In the genomic region with DNA sequence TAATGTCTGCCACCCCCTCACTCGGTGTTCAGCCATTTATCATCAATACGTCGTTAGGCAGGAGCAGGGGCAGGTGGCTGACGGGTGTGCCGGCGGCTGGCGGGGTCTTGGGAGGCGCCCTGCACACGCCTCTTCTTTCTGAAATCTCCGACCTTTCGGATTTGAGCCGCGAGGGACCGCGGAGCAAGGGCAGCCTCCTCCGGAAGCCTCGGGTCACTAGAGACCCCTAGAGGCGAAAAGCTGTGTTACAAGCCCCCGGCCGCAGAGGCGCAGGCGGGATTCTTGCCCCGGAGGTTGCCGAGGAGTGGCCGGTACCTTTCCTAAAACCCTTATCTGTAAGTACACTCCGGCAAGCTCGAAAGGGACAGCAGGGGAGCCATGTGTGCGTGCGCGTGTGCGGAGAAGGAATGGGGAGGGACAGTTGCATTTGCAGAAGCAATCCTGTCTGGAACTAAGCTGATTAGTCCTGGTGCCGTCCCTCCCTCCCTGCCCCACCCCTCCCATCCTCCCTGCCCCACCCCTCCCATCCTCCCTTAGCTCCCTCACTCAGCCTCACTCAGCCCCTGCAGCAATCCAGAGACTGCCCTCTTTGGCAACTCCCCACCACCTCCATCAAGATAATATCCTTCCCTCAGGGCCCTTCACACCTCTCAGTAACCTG, we compare ENCODE assay signal across 8 cellular contexts. TPM values are rescaled to one million over a fixed set of nuclear protein-coding genes. Genes with fewer than 3 reads are reported as not detected.
DNase-seq lines count a peak whose midpoint lies in the region; ATAC-seq and TF ChIP-seq lines count a peak whose summit lies in the region.

No MANE protein-coding gene starts in this region.

- ATAC-seq in HG03135 (IDR thresholded peaks at IDR 0.05; ENCODE audit: unreplicated experiment), result peak; percentile 91

- peak overlapping the region; percentile 12 for H2AK5ac ChIP-seq in neuronal stem cell (ENCODE audit: low read depth, low read length)

- H3K27me3 ChIP-seq in neuronal stem cell (ENCODE audit: control insufficient read depth in 3 of 3, insufficient read depth in 3 of 3, low read depth in 1 of 3, low read length in 3 of 3), result peaks cover 0 to 15% (median 10%) of the 10 kb centered on the region in 3 experiments
- no peaks in the 10 kb centered on the region for H3K27me3 ChIP-seq in effector memory CD4-positive, alpha-beta T cell (replicated peaks; ENCODE audit: control insufficient read depth, insufficient read depth, low read length, poor library complexity, severe bottlenecking)

- no peak overlapping the region for H2BK12ac ChIP-seq in neuronal stem cell (ENCODE audit: low read length)

- H3K79me1 ChIP-seq in neuronal stem cell (ENCODE audit: low read depth, low read length), result no peaks in the 10 kb centered on the region

- H2AFZ ChIP-seq in neuronal stem cell (ENCODE audit: low read length), result peak overlapping the region; percentile 83

- peaks cover 0 to 4% of the 10 kb centered on the region in 2 donors for H3K4me1 ChIP-seq in neuronal stem cell (ENCODE audit: control insufficient read depth in 2 of 2, insufficient read depth in 1 of 2, low read depth in 1 of 2, low read length in 2 of 2)
- peaks cover 5% of the 10 kb centered on the region for H3K4me1 ChIP-seq in effector memory CD4-positive, alpha-beta T cell (ENCODE audit: control insufficient read depth, insufficient read depth, low read length, poor library complexity, severe bottlenecking)

- H3K4me2 ChIP-seq in neuronal stem cell (ENCODE audit: insufficient read depth, low read length, poor library complexity, severe bottlenecking), result peak overlapping the region; percentile 76

- no peak overlapping the region for H3K9ac ChIP-seq in neuronal stem cell (ENCODE audit: low read depth, low read length, poor library complexity)

- WGBS in neuronal stem cell (ENCODE audit: extremely low coverage in 2 of 2, insufficient read length in 2 of 2, insufficient replicate concordance in 1 of 2), 2 donors, result no CpG with 5 or more reads among the region's 32 CpGs

- H3K4ac ChIP-seq in neuronal stem cell (ENCODE audit: low read length), result no peak overlapping the region

- no peak overlapping the region for H3K23ac ChIP-seq in neuronal stem cell (ENCODE audit: low read depth, low read length, poor library complexity)

- no peak overlapping the region for H2BK15ac ChIP-seq in neuronal stem cell (ENCODE audit: low read length)

- no peaks in the 10 kb centered on the region for H3K9me3 ChIP-seq in neuronal stem cell (replicated peaks in 1 of 2; ENCODE audit: control insufficient read depth in 2 of 2, insufficient read depth in 1 of 2, low read depth in 1 of 2, low read length in 2 of 2)
- H3K9me3 ChIP-seq in effector memory CD4-positive, alpha-beta T cell (ENCODE audit: control insufficient read depth, low read length), result no peaks in the 10 kb centered on the region

- TF ChIP-seq CTCF in fibroblast of villous mesenchyme (IDR thresholded peaks at IDR 0.05; ENCODE audit: insufficient read depth, low read depth, low read length), result peak; percentile 86

- no peak overlapping the region for H3K27ac ChIP-seq in neuronal stem cell (replicated peaks; ENCODE audit: low read length)
- H3K27ac ChIP-seq in effector memory CD4-positive, alpha-beta T cell (ENCODE audit: insufficient read depth, low read length, poor library complexity, severe bottlenecking), result no peak overlapping the region

- H4K91ac ChIP-seq in neuronal stem cell (ENCODE audit: low read depth, low read length, poor library complexity), result no peak overlapping the region

- H2BK5ac ChIP-seq in neuronal stem cell (ENCODE audit: low read length), result no peak overlapping the region

- H2BK120ac ChIP-seq in neuronal stem cell (ENCODE audit: low read depth, low read length), result no peak overlapping the region

- peak overlapping the region; percentile 67 for H3K18ac ChIP-seq in neuronal stem cell (ENCODE audit: low read length)

- H3K4me3 ChIP-seq in fibroblast of villous mesenchyme (ENCODE audit: low read depth, low read length) (peak overlapping the region; percentile 29), neuronal stem cell (ENCODE audit: low read length in 2 of 2) (peak overlapping the region in 1 of 2 donors; percentile 73)
- no peak overlapping the region for H3K4me3 ChIP-seq in effector memory CD4-positive, alpha-beta T cell (ENCODE audit: insufficient read depth, low read depth, low read length, poor library complexity, severe bottlenecking)

- H3K36me3 ChIP-seq in neuronal stem cell (replicated peaks in 1 of 2; ENCODE audit: control insufficient read depth in 2 of 2, insufficient read depth in 2 of 2, low read length in 2 of 2), result no peaks in the 10 kb centered on the region
- H3K36me3 ChIP-seq in effector memory CD4-positive, alpha-beta T cell (ENCODE audit: control insufficient read depth, insufficient read depth, low read length), result no peaks in the 10 kb centered on the region

- peak; percentile 65 for DNase-seq in COR-L47 (lab: John Stamatoyannopoulos, UW)
- DNase-seq in GM19238 (ENCODE audit: insufficient read length, low spot score), result peak; percentile 52
- DNase-seq in NCI-H2227 (lab: John Stamatoyannopoulos, UW; ENCODE audit: unreplicated experiment), result peak; percentile 91
- peak; percentile 6 to 27 (median 10) for DNase-seq in activated CD8-positive, alpha-beta memory T cell treated with anti-CD3 and anti-CD28 coated beads for 48 hours (ENCODE audit: low read depth in 2 of 3, low spot score in 2 of 3)
- peak; percentile 42 for DNase-seq in fibroblast of villous mesenchyme (ENCODE audit: low read depth)
- peak; percentile 80 for DNase-seq in neuronal stem cell (ENCODE audit: low spot score)
- no peak for DNase-seq in effector memory CD4-positive, alpha-beta T cell

- H4K8ac ChIP-seq in neuronal stem cell (ENCODE audit: low read depth, low read length), result no peak overlapping the region

- H3K14ac ChIP-seq in neuronal stem cell (ENCODE audit: low read length), result no peak overlapping the region

RNA-seq across cellular contexts. Expression of gene BRINP2, which starts 11.0 kb away (rescaled TPM):
- not detected in 2 replicates for total RNA-seq in fibroblast of villous mesenchyme
- 0.03 TPM for polyA plus RNA-seq in neuronal stem cell (2013, experiment 1 of 2)
- polyA plus RNA-seq in neuronal stem cell (2013, experiment 2 of 2), result 0.04 TPM

RNA-seq across cellular contexts. Expression of gene ASTN1, which starts 17.2 kb away (rescaled TPM):
- total RNA-seq in fibroblast of villous mesenchyme, result not detected in 2 replicates
- 8.7 TPM for polyA plus RNA-seq in neuronal stem cell (2013, experiment 1 of 2)
- 8.6 TPM for polyA plus RNA-seq in neuronal stem cell (2013, experiment 2 of 2)

Comparison
In these comparisons a context has a peak if more than half of its experiments do, and no peak if none do; other contexts are left out.
1. DNase-seq: peak in COR-L47 (single experiment), GM19238 (single experiment), NCI-H2227 (single experiment), activated CD8-positive, alpha-beta memory T cell treated with anti-CD3 and anti-CD28 coated beads for 48 hours (3 of 3), fibroblast of villous mesenchyme (single experiment) and neuronal stem cell (single experiment); none in effector memory CD4-positive, alpha-beta T cell (0 of 3).